Comparison of ENCODE assay signal across 9 cellular contexts in the genomic region with DNA sequence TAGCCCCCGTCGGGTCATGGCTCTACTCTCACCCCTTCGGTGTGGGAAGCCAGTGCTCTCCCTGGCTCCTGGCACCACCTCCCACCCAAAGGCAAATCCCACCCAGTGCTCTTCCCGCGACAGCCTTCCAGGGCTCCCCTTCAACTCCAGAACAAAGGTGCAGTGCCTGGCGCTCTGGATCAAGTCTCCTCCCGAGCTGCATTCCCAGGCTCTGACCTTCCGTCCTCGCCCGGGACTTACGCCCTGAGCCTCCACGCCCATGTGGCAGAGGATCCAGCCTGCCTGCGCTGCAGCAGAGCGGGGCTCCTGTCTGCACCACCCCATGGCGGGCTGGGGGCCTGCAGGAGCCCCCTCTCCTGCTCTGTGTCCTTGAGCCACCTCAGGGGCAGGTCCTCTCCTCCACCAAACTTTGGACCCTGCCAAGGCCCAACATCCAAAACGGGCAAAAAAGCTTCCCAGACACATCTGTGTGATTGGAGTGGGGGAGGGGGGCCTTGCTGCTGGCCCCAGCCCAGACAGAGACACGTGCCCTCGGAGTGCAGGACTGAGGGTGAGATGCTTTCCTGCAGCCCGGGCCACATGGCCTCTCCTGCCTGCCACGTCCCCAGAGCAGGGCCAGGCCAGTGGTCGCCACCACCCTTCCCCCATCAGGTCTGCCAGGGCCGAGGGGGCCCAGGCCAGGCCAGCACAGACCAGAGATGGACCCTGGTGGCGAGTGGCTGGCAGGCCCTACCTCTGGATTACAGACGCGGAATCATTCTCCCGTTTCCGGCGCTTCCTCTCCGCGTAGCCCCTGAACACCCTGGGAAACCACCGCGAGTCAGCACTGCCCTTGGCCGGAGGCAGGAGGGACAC. TPM values are rescaled to one million over a fixed set of nuclear protein-coding genes. Genes with fewer than 3 reads are reported as not detected.
DNase-seq lines count a peak whose midpoint lies in the region; ATAC-seq and TF ChIP-seq lines count a peak whose summit lies in the region.
"Had no signal": no experiment of that assay in that cellular context is flagged by ENCODE, and none has a peak within 500 bp of the region (broad histone marks: within the 10 kb centered on the region; RNA-seq: fewer than 3 reads in every experiment).

No MANE protein-coding gene starts in this region.

- H3K27ac Mint-ChIP-seq in CD4-positive, alpha-beta T cell = peak overlapping the region; percentile 47
- H3K27ac Mint-ChIP-seq in neural progenitor cell = no peak overlapping the region

- no peaks in the 10 kb centered on the region for H3K36me3 ChIP-seq in neural progenitor cell
- peaks cover 48% of the 10 kb centered on the region for H3K36me3 ChIP-seq in SJCRH30

- H3K9me3 Mint-ChIP-seq in CD4-positive, alpha-beta T cell = no peaks in the 10 kb centered on the region
- H3K9me3 Mint-ChIP-seq in neural progenitor cell = no peaks in the 10 kb centered on the region

- H3K27me3 Mint-ChIP-seq in CD4-positive, alpha-beta T cell = no peaks in the 10 kb centered on the region
- peaks cover 5% of the 10 kb centered on the region for H3K27me3 Mint-ChIP-seq in neural progenitor cell (ENCODE audit: insufficient read depth, low read depth)

- H3K4me1 ChIP-seq in neural progenitor cell (peaks cover 24% of the 10 kb centered on the region), SJCRH30 (peaks cover 7% of the 10 kb centered on the region; the same call in 1 of the 2 replicates)

- POLR2A ChIA-PET in CD4-positive, alpha-beta T cell (lab: Charles Lee) = no interaction called here

- H3K27ac ChIP-seq in CD4-positive, alpha-beta T cell (ENCODE audit: low read depth, low read length) = no peak overlapping the region
- no peak overlapping the region for H3K27ac ChIP-seq in neural progenitor cell
- no peak overlapping the region for H3K27ac ChIP-seq in SJCRH30

- H3F3A ChIP-seq in neural progenitor cell (ENCODE audit: low read depth) = peaks cover 15% of the 10 kb centered on the region

- peak overlapping the region; percentile 76 for H3K4me3 Mint-ChIP-seq in CD4-positive, alpha-beta T cell
- peak overlapping the region; percentile 46 for H3K4me3 Mint-ChIP-seq in neural progenitor cell

- H3K9me3 ChIP-seq in CD4-positive, alpha-beta T cell (ENCODE audit: control insufficient read depth, low read length) = no peaks in the 10 kb centered on the region
- H3K9me3 ChIP-seq in neural progenitor cell (ENCODE audit: low read depth) = no peaks in the 10 kb centered on the region
- no peaks in the 10 kb centered on the region for H3K9me3 ChIP-seq in SJCRH30 (replicated peaks)

- intact Hi-C loops in CD4-positive, alpha-beta T cell (cut with DNase I, micrococcal nuclease) = loop anchor here in 1 of 2 experiments (2.0 to 10.0 kb wide), 3 partner anchors 96 to 660 kb away; a partner anchor contains a TSS

- peak overlapping the region; percentile 72 for H3K4me2 ChIP-seq in neural progenitor cell

- CTCF ChIA-PET in CD4-positive, alpha-beta T cell (lab: Charles Lee) = interaction anchor here (1.9 kb wide), 1 partner anchor 31 kb away, joined by 4 read pairs; a partner anchor contains a TSS

- H3K4me3 ChIP-seq in fibroblast of mammary gland (ENCODE audit: control insufficient read depth, low read depth, low read length) (peak overlapping the region; percentile 9), neural progenitor cell (peak overlapping the region; percentile 39), SJCRH30 (no peak overlapping the region)

- ATAC-seq in CD4-positive, alpha-beta T cell (ENCODE audit: poor library complexity) = no peak
- ATAC-seq in GM19328 (IDR thresholded peaks at IDR 0.05; ENCODE audit: unreplicated experiment) = no peak

- DNase-seq in CD4-positive, alpha-beta T cell = peak in 1 of 10 experiments; percentile 8
- DNase-seq in SW480 (ENCODE audit: low spot score) (peak; percentile 84), fibroblast of mammary gland (ENCODE audit: low read depth) (peak; percentile 26), neural progenitor cell (ENCODE audit: low spot score) (peak; percentile 85), NCI-H1694 treated with DMSO at 0.1 percent for 48 hours (lab: John Stamatoyannopoulos, UW) (no peak), HuH-7.5 (ENCODE audit: low spot score) (no peak), SJCRH30 (no peak)
- DNase-seq: NCI-H2227 treated with DMSO at 0.1 percent for 48 hours had no signal

- peaks cover 40% of the 10 kb centered on the region for H3K4me1 Mint-ChIP-seq in CD4-positive, alpha-beta T cell (ENCODE audit: low read depth)
- H3K4me1 Mint-ChIP-seq in neural progenitor cell = peaks cover 17% of the 10 kb centered on the region

- no peak overlapping the region for H2AFZ ChIP-seq in neural progenitor cell (replicated peaks)

- peaks cover 7% of the 10 kb centered on the region for H3K79me2 ChIP-seq in neural progenitor cell (ENCODE audit: low read depth)

- H3K36me3 Mint-ChIP-seq in CD4-positive, alpha-beta T cell (ENCODE audit: low read depth) = peaks cover 20% of the 10 kb centered on the region
- H3K36me3 Mint-ChIP-seq in neural progenitor cell = peaks cover 4% of the 10 kb centered on the region

- H3K27me3 ChIP-seq in CD4-positive, alpha-beta T cell (ENCODE audit: control insufficient read depth, insufficient read depth, low read length) = no peaks in the 10 kb centered on the region
- peaks cover 11% of the 10 kb centered on the region for H3K27me3 ChIP-seq in neural progenitor cell
- H3K27me3 ChIP-seq in SJCRH30 = no peaks in the 10 kb centered on the region

- TF ChIP-seq CTCF in CD4-positive, alpha-beta T cell (IDR thresholded peaks at IDR 0.05) = no peak
- TF ChIP-seq CTCF in fibroblast of mammary gland (conservative IDR thresholded peaks at IDR 0.05; ENCODE audit: control insufficient read depth, insufficient read depth, low read depth, low read length) = no peak
- no peak for TF ChIP-seq CTCF in neural progenitor cell (IDR thresholded peaks at IDR 0.05)

- no peak overlapping the region for H3K9ac ChIP-seq in neural progenitor cell

- peaks cover 56% of the 10 kb centered on the region for H4K20me1 ChIP-seq in neural progenitor cell (ENCODE audit: low read depth)

RNA-seq across cellular contexts. Expression of a gene that starts 4.4 kb away (rescaled TPM):
- total RNA-seq in CD4-positive, alpha-beta T cell = 100 to 1,000 TPM; 104 to 109 TPM
- 17.1 and 62.0 TPM in 2 replicates for total RNA-seq in neural progenitor cell (ENCODE audit: low replicate concordance)
- 35.4 and 40.3 TPM in 2 replicates for total RNA-seq in SJCRH30 (2014; rRNA removed; shearing (Covaris generic))

RNA-seq across cellular contexts. Expression of a gene that starts 13.6 kb away (rescaled TPM):
- not detected for total RNA-seq in CD4-positive, alpha-beta T cell
- not detected in 2 replicates for total RNA-seq in neural progenitor cell (ENCODE audit: low replicate concordance)
- not detected in 2 replicates for total RNA-seq in SJCRH30 (2014; rRNA removed; shearing (Covaris generic))

RNA-seq across cellular contexts. Expression of a gene that starts 31.5 kb away (rescaled TPM):
- total RNA-seq in CD4-positive, alpha-beta T cell = 1 to 10 TPM; 6.7 to 7.7 TPM
- total RNA-seq in neural progenitor cell (ENCODE audit: low replicate concordance) = 0.39 and 0.65 TPM in 2 replicates
- not detected in 2 replicates for total RNA-seq in SJCRH30 (2014; rRNA removed; shearing (Covaris generic))

RNA-seq across cellular contexts. Expression of a gene that starts 31.8 kb away (rescaled TPM):
- 10 to 100 TPM; 14.9 to 16.9 TPM for total RNA-seq in CD4-positive, alpha-beta T cell
- total RNA-seq in neural progenitor cell (ENCODE audit: low replicate concordance) = 4.7 and 25.1 TPM in 2 replicates
- 1.8 and 1.9 TPM in 2 replicates for total RNA-seq in SJCRH30 (2014; rRNA removed; shearing (Covaris generic))

Comparison
In these comparisons a context has a peak if more than half of its experiments do, and no peak if none do; other contexts are left out.
1. DNase-seq: peak in SW480 (single experiment), fibroblast of mammary gland (single experiment) and neural progenitor cell (single experiment); none in NCI-H1694 treated with DMSO at 0.1 percent for 48 hours (single experiment), HuH-7.5 (single experiment) and SJCRH30 (0 of 2).